Comparison of ENCODE assay signal across 24 cellular contexts in genomic region chrX:69236641-69237040, GRCh38.
"Had no signal": no experiment of that assay in that cellular context is flagged by ENCODE, and none has a peak within 500 bp of the region (broad histone marks: within the 10 kb centered on the region; RNA-seq: fewer than 3 reads in every experiment).

No MANE protein-coding gene starts in this region.

- FAIRE-seq: endometrium, kidney had no signal

- H3K4me3 ChIP-seq: esophagus muscularis mucosa, gastroesophageal sphincter, left ventricle myocardium inferior, lung, psoas muscle, spleen, tibial artery, upper lobe of left lung, uterus had no signal

- H3K27ac ChIP-seq: epithelial cell of prostate, left ventricle myocardium inferior, psoas muscle, spleen, tibial artery, upper lobe of left lung, uterus had no signal

- H3K27me3 ChIP-seq: esophagus muscularis mucosa, gastroesophageal sphincter, tibial artery, upper lobe of left lung, uterus had no signal

- ATAC-seq: gastroesophageal sphincter; left cardiac atrium; naive thymus-derived CD4-positive, alpha-beta T cell; psoas muscle; sciatic nerve; stimulated activated memory B cell treated with anti-CD40 and anti-IgM and Interleukin-4, amounts not matched to agents 10 μg/mL and 1 μg/mL and 100 μg/mL, for 72 hours had no signal

- DNase-seq: effector memory CD4-positive, alpha-beta T cell; glutamatergic neuron; kidney; left cardiac atrium; left ventricle myocardium inferior; mesendoderm; naive thymus-derived CD4-positive, alpha-beta T cell; nephron progenitor cell; psoas muscle; retina; spleen; stimulated activated CD4-positive, alpha-beta T cell treated with anti-CD3 and anti-CD28 coated beads, Interleukin-15, amount 100 ng/mL, for 24 hours; stimulated activated CD4-positive, alpha-beta T cell treated with anti-CD3 and anti-CD28 coated beads, Interleukin-1b, Interleukin-23, amount 100 ng/mL, for 48 hours; stimulated activated CD4-positive, alpha-beta T cell treated with anti-CD3 and anti-CD28 coated beads, Interleukin-4, amount 100 ng/mL, for 24 hours; tibial artery; upper lobe of left lung; uterus had no signal

- H3K4me1 ChIP-seq: left ventricle myocardium inferior, psoas muscle, spleen, uterus had no signal

- H3K9me3 ChIP-seq: esophagus muscularis mucosa, gastroesophageal sphincter, left ventricle myocardium inferior, psoas muscle, spleen, upper lobe of left lung, uterus had no signal

- H3K36me3 ChIP-seq: esophagus muscularis mucosa, gastroesophageal sphincter, left ventricle myocardium inferior, spleen, tibial artery, upper lobe of left lung, uterus had no signal
